In the genomic region with DNA sequence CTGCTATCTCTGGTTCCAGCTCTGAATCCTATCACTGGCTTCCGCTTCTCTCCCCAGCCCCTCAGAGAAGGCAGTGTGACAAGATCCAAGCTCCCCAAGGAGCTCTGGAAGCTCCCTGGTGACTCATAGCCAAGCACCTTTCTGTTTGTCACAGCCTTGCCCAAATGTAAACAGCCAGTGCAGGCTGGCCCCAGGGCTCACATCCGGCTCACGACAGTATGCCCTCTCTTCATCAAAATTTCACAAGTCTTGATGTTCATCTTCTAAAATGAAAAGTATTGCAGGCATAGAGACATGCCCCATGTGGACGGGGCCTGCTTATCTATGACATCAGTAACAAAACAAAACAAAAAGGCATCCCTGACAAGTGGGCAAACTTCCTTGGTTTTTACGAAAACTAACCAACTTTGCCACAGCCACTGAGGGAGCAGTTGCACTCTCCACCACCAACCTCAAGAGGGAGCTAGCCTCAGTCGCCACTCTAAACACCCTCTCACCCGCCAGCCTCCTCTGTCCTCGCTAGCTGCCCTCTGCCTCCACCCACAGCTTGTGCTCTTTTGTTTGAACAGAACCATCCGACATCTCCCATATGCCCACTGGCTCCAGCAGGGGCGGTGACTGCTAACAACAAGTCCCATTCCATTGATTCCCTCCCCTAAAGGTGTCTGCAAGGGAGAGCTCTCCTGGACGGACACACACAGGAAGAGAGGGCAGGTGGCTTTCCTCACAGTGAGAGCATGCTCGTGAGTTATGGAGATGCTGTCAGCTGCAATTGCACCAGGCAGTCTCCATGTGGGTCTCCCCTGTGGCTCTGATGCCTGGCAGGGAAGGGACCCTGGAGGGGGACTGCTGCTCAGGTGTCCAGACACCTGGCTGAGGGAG, we compare ENCODE assay signal across 2 cellular contexts.
TF ChIP-seq lines count a peak whose summit lies in the region.

No MANE protein-coding gene starts in this region.

TF ChIP-seq in Ishikawa, 13 proteins besides CTCF, POLR2A, EP300 and RAD21 (continued from another document):
- TF ChIP-seq, protein P1, sequence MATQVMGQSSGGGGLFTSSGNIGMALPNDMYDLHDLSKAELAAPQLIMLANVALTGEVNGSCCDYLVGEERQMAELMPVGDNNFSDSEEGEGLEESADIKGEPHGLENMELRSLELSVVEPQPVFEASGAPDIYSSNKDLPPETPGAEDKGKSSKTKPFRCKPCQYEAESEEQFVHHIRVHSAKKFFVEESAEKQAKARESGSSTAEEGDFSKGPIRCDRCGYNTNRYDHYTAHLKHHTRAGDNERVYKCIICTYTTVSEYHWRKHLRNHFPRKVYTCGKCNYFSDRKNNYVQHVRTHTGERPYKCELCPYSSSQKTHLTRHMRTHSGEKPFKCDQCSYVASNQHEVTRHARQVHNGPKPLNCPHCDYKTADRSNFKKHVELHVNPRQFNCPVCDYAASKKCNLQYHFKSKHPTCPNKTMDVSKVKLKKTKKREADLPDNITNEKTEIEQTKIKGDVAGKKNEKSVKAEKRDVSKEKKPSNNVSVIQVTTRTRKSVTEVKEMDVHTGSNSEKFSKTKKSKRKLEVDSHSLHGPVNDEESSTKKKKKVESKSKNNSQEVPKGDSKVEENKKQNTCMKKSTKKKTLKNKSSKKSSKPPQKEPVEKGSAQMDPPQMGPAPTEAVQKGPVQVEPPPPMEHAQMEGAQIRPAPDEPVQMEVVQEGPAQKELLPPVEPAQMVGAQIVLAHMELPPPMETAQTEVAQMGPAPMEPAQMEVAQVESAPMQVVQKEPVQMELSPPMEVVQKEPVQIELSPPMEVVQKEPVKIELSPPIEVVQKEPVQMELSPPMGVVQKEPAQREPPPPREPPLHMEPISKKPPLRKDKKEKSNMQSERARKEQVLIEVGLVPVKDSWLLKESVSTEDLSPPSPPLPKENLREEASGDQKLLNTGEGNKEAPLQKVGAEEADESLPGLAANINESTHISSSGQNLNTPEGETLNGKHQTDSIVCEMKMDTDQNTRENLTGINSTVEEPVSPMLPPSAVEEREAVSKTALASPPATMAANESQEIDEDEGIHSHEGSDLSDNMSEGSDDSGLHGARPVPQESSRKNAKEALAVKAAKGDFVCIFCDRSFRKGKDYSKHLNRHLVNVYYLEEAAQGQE (IDR thresholded peaks at IDR 0.05; ENCODE audit: low read depth): no peak
- no peak for TF ChIP-seq YY1 (IDR thresholded peaks at IDR 0.05; ENCODE audit: low read depth)
- no peak for TF ChIP-seq NFIC (IDR thresholded peaks at IDR 0.05)
- no peak for TF ChIP-seq CREB1 (IDR thresholded peaks at IDR 0.05; ENCODE audit: low read depth)
- TF ChIP-seq, protein P2, sequence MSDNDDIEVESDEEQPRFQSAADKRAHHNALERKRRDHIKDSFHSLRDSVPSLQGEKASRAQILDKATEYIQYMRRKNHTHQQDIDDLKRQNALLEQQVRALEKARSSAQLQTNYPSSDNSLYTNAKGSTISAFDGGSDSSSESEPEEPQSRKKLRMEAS (IDR thresholded peaks at IDR 0.05): no peak
- TF ChIP-seq CEBPB (IDR thresholded peaks at IDR 0.05): no peak
- no peak for TF ChIP-seq TCF12 (IDR thresholded peaks at IDR 0.05; ENCODE audit: low read depth)
- TF ChIP-seq TEAD4 (IDR thresholded peaks at IDR 0.05): no peak
- TF ChIP-seq TAF1 (IDR thresholded peaks at IDR 0.05; ENCODE audit: low read depth): no peak
- no peak for TF ChIP-seq ZBTB7A (IDR thresholded peaks at IDR 0.05; ENCODE audit: low read depth)
- TF ChIP-seq, protein P3, sequence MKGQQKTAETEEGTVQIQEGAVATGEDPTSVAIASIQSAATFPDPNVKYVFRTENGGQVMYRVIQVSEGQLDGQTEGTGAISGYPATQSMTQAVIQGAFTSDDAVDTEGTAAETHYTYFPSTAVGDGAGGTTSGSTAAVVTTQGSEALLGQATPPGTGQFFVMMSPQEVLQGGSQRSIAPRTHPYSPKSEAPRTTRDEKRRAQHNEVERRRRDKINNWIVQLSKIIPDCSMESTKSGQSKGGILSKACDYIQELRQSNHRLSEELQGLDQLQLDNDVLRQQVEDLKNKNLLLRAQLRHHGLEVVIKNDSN (IDR thresholded peaks at IDR 0.05): no peak
- no peak for TF ChIP-seq EGR1 (IDR thresholded peaks at IDR 0.05)

TF ChIP-seq in HepG2, 621 proteins besides CTCF, POLR2A, EP300 and RAD21 (continued from another document and continues in another):
- TF ChIP-seq KDM5B (CRISPR knock-in tag; IDR thresholded peaks at IDR 0.05; ENCODE audit: borderline replicate concordance) (peak; percentile 51; the same call in 1 of the 2 replicates), ZNF788 (CRISPR knock-in tag; IDR thresholded peaks at IDR 0.05; ENCODE audit: borderline replicate concordance) (0 out of 2 replicates have a peak, but pooled peaks have one; percentile 21), BORCS8-MEF2B (CRISPR knock-in tag; IDR thresholded peaks at IDR 0.05) (peak; percentile 16; the same call in 1 of the 2 replicates), RARA (CRISPR knock-in tag; IDR thresholded peaks at IDR 0.05) (peak; percentile 46; the same call in 1 of the 2 replicates), ATAD3A (CRISPR knock-in tag; IDR thresholded peaks at IDR 0.05) (no peak), ELF3 (CRISPR knock-in tag; IDR thresholded peaks at IDR 0.05) (peak; percentile 35; the same call in 1 of the 2 replicates), NR2F6 (IDR thresholded peaks at IDR 0.05) (no peak), NR2F6 (CRISPR knock-in tag; IDR thresholded peaks at IDR 0.05) (0 out of 2 replicates have a peak, but pooled peaks have one; percentile 31), CREB1 (IDR thresholded peaks at IDR 0.05) (peak; percentile 51), CREB1 (CRISPR knock-in tag; IDR thresholded peaks at IDR 0.05) (no peak), MTA1 (CRISPR knock-in tag; IDR thresholded peaks at IDR 0.05; ENCODE audit: borderline replicate concordance) (no peak), ARHGAP35 (CRISPR knock-in tag; IDR thresholded peaks at IDR 0.05; ENCODE audit: borderline replicate concordance) (0 out of 2 replicates have a peak, but pooled peaks have one; percentile 33), CREM (IDR thresholded peaks at IDR 0.05) (peak; percentile 33; the same call in 1 of the 2 replicates), CREM (CRISPR knock-in tag; IDR thresholded peaks at IDR 0.05) (no peak), ZNF331 (CRISPR knock-in tag; IDR thresholded peaks at IDR 0.05) (peak; percentile 5; the same call in 1 of the 2 replicates), SNAPC2 (CRISPR knock-in tag; IDR thresholded peaks at IDR 0.05) (no peak), SP4 (CRISPR knock-in tag; IDR thresholded peaks at IDR 0.05) (peak; percentile 21; the same call in 1 of the 2 replicates), ZFYVE20 (CRISPR knock-in tag; IDR thresholded peaks at IDR 0.05; ENCODE audit: borderline replicate concordance, low read depth) (no peak), POGZ (CRISPR knock-in tag; IDR thresholded peaks at IDR 0.05) (peak; percentile 75), SCMH1 (CRISPR knock-in tag; IDR thresholded peaks at IDR 0.05; ENCODE audit: borderline replicate concordance) (no peak), SALL1 (CRISPR knock-in tag; IDR thresholded peaks at IDR 0.05) (peak; percentile 22; the same call in 1 of the 2 replicates), ZNF614 (CRISPR knock-in tag; IDR thresholded peaks at IDR 0.05; ENCODE audit: borderline replicate concordance) (peak; percentile 55; the same call in 1 of the 2 replicates), CEBPG (CRISPR knock-in tag; IDR thresholded peaks at IDR 0.05) (peak; percentile 38; the same call in 1 of the 2 replicates), ZNF572 (CRISPR knock-in tag; IDR thresholded peaks at IDR 0.05) (0 out of 2 replicates have a peak, but pooled peaks have one; percentile 49), ZNF292 (CRISPR knock-in tag; IDR thresholded peaks at IDR 0.05; ENCODE audit: borderline replicate concordance, low read depth) (peak; percentile 62; the same call in 1 of the 2 replicates), FOSL2 (CRISPR knock-in tag; IDR thresholded peaks at IDR 0.05) (peak; percentile 96)
- TF ChIP-seq, protein P4, sequence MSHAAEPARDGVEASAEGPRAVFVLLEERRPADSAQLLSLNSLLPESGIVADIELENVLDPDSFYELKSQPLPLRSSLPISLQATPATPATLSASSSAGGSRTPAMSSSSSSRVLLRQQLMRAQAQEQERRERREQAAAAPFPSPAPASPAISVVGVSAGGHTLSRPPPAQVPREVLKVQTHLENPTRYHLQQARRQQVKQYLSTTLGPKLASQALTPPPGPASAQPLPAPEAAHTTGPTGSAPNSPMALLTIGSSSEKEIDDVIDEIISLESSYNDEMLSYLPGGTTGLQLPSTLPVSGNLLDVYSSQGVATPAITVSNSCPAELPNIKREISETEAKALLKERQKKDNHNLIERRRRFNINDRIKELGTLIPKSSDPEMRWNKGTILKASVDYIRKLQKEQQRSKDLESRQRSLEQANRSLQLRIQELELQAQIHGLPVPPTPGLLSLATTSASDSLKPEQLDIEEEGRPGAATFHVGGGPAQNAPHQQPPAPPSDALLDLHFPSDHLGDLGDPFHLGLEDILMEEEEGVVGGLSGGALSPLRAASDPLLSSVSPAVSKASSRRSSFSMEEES (CRISPR knock-in tag; IDR thresholded peaks at IDR 0.05): peak; percentile 25; the same call in 1 of the 2 replicates
- TF ChIP-seq, protein P5, sequence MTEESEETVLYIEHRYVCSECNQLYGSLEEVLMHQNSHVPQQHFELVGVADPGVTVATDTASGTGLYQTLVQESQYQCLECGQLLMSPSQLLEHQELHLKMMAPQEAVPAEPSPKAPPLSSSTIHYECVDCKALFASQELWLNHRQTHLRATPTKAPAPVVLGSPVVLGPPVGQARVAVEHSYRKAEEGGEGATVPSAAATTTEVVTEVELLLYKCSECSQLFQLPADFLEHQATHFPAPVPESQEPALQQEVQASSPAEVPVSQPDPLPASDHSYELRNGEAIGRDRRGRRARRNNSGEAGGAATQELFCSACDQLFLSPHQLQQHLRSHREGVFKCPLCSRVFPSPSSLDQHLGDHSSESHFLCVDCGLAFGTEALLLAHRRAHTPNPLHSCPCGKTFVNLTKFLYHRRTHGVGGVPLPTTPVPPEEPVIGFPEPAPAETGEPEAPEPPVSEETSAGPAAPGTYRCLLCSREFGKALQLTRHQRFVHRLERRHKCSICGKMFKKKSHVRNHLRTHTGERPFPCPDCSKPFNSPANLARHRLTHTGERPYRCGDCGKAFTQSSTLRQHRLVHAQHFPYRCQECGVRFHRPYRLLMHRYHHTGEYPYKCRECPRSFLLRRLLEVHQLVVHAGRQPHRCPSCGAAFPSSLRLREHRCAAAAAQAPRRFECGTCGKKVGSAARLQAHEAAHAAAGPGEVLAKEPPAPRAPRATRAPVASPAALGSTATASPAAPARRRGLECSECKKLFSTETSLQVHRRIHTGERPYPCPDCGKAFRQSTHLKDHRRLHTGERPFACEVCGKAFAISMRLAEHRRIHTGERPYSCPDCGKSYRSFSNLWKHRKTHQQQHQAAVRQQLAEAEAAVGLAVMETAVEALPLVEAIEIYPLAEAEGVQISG (CRISPR knock-in tag; IDR thresholded peaks at IDR 0.05): peak; percentile 92
- TF ChIP-seq, protein P6, sequence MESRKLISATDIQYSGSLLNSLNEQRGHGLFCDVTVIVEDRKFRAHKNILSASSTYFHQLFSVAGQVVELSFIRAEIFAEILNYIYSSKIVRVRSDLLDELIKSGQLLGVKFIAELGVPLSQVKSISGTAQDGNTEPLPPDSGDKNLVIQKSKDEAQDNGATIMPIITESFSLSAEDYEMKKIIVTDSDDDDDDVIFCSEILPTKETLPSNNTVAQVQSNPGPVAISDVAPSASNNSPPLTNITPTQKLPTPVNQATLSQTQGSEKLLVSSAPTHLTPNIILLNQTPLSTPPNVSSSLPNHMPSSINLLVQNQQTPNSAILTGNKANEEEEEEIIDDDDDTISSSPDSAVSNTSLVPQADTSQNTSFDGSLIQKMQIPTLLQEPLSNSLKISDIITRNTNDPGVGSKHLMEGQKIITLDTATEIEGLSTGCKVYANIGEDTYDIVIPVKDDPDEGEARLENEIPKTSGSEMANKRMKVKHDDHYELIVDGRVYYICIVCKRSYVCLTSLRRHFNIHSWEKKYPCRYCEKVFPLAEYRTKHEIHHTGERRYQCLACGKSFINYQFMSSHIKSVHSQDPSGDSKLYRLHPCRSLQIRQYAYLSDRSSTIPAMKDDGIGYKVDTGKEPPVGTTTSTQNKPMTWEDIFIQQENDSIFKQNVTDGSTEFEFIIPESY (CRISPR knock-in tag; IDR thresholded peaks at IDR 0.05): peak; percentile 25; the same call in 1 of the 2 replicates
- TF ChIP-seq, protein P7, sequence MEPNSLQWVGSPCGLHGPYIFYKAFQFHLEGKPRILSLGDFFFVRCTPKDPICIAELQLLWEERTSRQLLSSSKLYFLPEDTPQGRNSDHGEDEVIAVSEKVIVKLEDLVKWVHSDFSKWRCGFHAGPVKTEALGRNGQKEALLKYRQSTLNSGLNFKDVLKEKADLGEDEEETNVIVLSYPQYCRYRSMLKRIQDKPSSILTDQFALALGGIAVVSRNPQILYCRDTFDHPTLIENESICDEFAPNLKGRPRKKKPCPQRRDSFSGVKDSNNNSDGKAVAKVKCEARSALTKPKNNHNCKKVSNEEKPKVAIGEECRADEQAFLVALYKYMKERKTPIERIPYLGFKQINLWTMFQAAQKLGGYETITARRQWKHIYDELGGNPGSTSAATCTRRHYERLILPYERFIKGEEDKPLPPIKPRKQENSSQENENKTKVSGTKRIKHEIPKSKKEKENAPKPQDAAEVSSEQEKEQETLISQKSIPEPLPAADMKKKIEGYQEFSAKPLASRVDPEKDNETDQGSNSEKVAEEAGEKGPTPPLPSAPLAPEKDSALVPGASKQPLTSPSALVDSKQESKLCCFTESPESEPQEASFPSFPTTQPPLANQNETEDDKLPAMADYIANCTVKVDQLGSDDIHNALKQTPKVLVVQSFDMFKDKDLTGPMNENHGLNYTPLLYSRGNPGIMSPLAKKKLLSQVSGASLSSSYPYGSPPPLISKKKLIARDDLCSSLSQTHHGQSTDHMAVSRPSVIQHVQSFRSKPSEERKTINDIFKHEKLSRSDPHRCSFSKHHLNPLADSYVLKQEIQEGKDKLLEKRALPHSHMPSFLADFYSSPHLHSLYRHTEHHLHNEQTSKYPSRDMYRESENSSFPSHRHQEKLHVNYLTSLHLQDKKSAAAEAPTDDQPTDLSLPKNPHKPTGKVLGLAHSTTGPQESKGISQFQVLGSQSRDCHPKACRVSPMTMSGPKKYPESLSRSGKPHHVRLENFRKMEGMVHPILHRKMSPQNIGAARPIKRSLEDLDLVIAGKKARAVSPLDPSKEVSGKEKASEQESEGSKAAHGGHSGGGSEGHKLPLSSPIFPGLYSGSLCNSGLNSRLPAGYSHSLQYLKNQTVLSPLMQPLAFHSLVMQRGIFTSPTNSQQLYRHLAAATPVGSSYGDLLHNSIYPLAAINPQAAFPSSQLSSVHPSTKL (CRISPR knock-in tag; IDR thresholded peaks at IDR 0.05): peak; percentile 80
- TF ChIP-seq, protein P8, sequence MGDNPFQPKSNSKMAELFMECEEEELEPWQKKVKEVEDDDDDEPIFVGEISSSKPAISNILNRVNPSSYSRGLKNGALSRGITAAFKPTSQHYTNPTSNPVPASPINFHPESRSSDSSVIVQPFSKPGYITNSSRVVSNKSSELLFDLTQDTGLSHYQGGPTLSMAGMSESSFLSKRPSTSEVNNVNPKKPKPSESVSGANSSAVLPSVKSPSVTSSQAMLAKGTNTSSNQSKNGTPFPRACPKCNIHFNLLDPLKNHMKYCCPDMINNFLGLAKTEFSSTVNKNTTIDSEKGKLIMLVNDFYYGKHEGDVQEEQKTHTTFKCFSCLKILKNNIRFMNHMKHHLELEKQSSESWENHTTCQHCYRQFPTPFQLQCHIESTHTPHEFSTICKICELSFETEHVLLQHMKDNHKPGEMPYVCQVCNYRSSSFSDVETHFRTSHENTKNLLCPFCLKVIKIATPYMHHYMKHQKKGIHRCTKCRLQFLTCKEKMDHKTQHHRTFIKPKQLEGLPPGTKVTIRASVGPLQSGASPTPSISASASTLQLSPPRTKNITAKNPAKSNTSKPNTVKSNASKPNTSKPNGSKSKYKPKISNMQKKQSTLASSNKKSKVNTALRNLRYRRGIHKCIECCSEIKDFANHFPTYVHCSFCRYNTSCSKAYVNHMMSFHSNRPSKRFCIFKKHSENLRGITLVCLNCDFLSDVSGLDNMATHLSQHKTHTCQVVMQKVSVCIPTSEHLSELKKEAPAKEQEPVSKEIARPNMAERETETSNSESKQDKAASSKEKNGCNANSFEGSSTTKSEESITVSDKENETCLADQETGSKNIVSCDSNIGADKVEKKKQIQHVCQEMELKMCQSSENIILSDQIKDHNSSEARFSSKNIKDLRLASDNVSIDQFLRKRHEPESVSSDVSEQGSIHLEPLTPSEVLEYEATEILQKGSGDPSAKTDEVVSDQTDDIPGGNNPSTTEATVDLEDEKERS (CRISPR knock-in tag; IDR thresholded peaks at IDR 0.05): 0 out of 2 replicates have a peak, but pooled peaks have one; percentile 19
